Comparison of ENCODE assay signal across 11 cellular contexts in genomic region chr22:38270091-38270972, GRCh38. TPM values are rescaled to one million over a fixed set of nuclear protein-coding genes. Genes with fewer than 3 reads are reported as not detected.
DNase-seq lines count a peak whose midpoint lies in the region; ATAC-seq and TF ChIP-seq lines count a peak whose summit lies in the region.
"Had no signal": no experiment of that assay in that cellular context is flagged by ENCODE, and none has a peak within 500 bp of the region (broad histone marks: within the 10 kb centered on the region; RNA-seq: fewer than 3 reads in every experiment).

No MANE protein-coding gene starts in this region.

- H3K27ac ChIP-seq in lung (ENCODE audit: low read depth in 1 of 2, low read length in 1 of 2) (peak overlapping the region; percentile 17 to 46), temporal lobe (ENCODE audit: low read depth, low read length) (peak overlapping the region; percentile 99)

- no peak for TF ChIP-seq CTCF in lung (IDR thresholded peaks at IDR 0.05; ENCODE audit: control extremely low read depth, extremely low read depth)

- peaks cover 65% of the 10 kb centered on the region for H3K4me1 Mint-ChIP-seq in activated T-cell treated with anti-CD3 and anti-CD28 coated beads, Interleukin-2, amount 50 U/mL, for 24 hours (ENCODE audit: low read depth)

- ATAC-seq in lung (ENCODE audit: insufficient read depth, low FRiP score), result no peak
- ATAC-seq: mucosa of descending colon had no signal

- H3K36me3 ChIP-seq in lung (ENCODE audit: control insufficient read depth in 2 of 2, insufficient read depth in 2 of 2, low read length in 2 of 2), result no peaks in the 10 kb centered on the region

- H3K27ac Mint-ChIP-seq in activated T-cell treated with anti-CD3 and anti-CD28 coated beads, Interleukin-2, amount 50 U/mL, for 24 hours, result peak overlapping the region; percentile 67

- H3K4me1 ChIP-seq in lung (ENCODE audit: control insufficient read depth in 2 of 2, insufficient read depth in 2 of 2, low read length in 2 of 2), result peaks cover 20 to 26% of the 10 kb centered on the region in 2 donors

- peak overlapping the region; percentile 85 for H3K4me3 Mint-ChIP-seq in activated T-cell treated with anti-CD3 and anti-CD28 coated beads, Interleukin-2, amount 50 U/mL, for 24 hours

- H3K27me3 ChIP-seq in lung (ENCODE audit: control insufficient read depth, insufficient read depth), result no peaks in the 10 kb centered on the region

- peaks cover 3% of the 10 kb centered on the region for H3K36me3 Mint-ChIP-seq in activated T-cell treated with anti-CD3 and anti-CD28 coated beads, Interleukin-2, amount 50 U/mL, for 24 hours (ENCODE audit: low read depth)

- H3K27me3 Mint-ChIP-seq in activated T-cell treated with anti-CD3 and anti-CD28 coated beads, Interleukin-2, amount 50 U/mL, for 24 hours, result no peaks in the 10 kb centered on the region

- H3K4me3 ChIP-seq in lung, result no peak overlapping the region
- H3K4me3 ChIP-seq: mucosa of descending colon had no signal

- WGBS in lung, 2 donors, result 70 to 88% methylated on average over 13 of the region's 13 CpGs

- DNase-seq in activated T-cell treated with anti-CD3 and anti-CD28 coated beads, Interleukin-2, amount 50 U/mL, for 24 hours, result no peak
- DNase-seq in activated T-cell treated with anti-CD3 and anti-CD28 coated beads, Interleukin-2, amount 50 U/mL, for 48 hours, result no peak
- peak in 32 of 56 donors; percentile 15 to 83 (median 50) for DNase-seq in amygdala (lab: John Stamatoyannopoulos, UW)
- no peak for DNase-seq in lung (ENCODE audit: low spot score)
- DNase-seq in NCI-H2029 treated with DMSO at 0.1 percent for 48 hours (lab: John Stamatoyannopoulos, UW), result no peak
- no peak for DNase-seq in HCEC 1CT
- DNase-seq in activated CD4-positive, CD25-positive, alpha-beta regulatory T cell treated with anti-CD3 and anti-CD28 coated beads, Interleukin-2, amount 50 U/mL, for 72 hours, result no peak
- DNase-seq: effector memory CD4-positive, alpha-beta T cell; mucosa of descending colon; NCI-H446 had no signal

- H3K9me3 ChIP-seq in lung (ENCODE audit: control insufficient read depth in 2 of 2, insufficient read depth in 1 of 2, low read length in 1 of 2), result no peaks in the 10 kb centered on the region
- H3K9me3 ChIP-seq: mucosa of descending colon had no signal

- H3K9me3 Mint-ChIP-seq in activated T-cell treated with anti-CD3 and anti-CD28 coated beads, Interleukin-2, amount 50 U/mL, for 24 hours, result no peaks in the 10 kb centered on the region

RNA-seq across cellular contexts. Expression of gene TMEM184B, which starts 2.5 kb away (rescaled TPM):
- total RNA-seq in lung (10 to 100 TPM; 39.9 to 82.4 TPM), temporal lobe (9.3 TPM)
- polyA plus RNA-seq in lung, result 10 to 100 TPM; 26.3 to 39.9 TPM

RNA-seq across cellular contexts. Expression of gene CSNK1E, which starts 46.9 kb away (rescaled TPM):
- total RNA-seq in lung (100 to 1,000 TPM; 118 to 121 TPM), temporal lobe (134 TPM)
- 100 to 1,000 TPM in 1 of 2 donors, 10 to 100 TPM in 1; 87.2 to 106 TPM for polyA plus RNA-seq in lung

Comparison
In these comparisons a context has a peak if more than half of its experiments do, and no peak if none do; other contexts are left out.
1. DNase-seq: peak in amygdala (32 of 56); none in activated T-cell treated with anti-CD3 and anti-CD28 coated beads, Interleukin-2, amount 50 U/mL, for 24 hours (single experiment), activated T-cell treated with anti-CD3 and anti-CD28 coated beads, Interleukin-2, amount 50 U/mL, for 48 hours (0 of 2), lung (single experiment), NCI-H2029 treated with DMSO at 0.1 percent for 48 hours (single experiment), HCEC 1CT (single experiment) and activated CD4-positive, CD25-positive, alpha-beta regulatory T cell treated with anti-CD3 and anti-CD28 coated beads, Interleukin-2, amount 50 U/mL, for 72 hours (single experiment).